In the genomic region with DNA sequence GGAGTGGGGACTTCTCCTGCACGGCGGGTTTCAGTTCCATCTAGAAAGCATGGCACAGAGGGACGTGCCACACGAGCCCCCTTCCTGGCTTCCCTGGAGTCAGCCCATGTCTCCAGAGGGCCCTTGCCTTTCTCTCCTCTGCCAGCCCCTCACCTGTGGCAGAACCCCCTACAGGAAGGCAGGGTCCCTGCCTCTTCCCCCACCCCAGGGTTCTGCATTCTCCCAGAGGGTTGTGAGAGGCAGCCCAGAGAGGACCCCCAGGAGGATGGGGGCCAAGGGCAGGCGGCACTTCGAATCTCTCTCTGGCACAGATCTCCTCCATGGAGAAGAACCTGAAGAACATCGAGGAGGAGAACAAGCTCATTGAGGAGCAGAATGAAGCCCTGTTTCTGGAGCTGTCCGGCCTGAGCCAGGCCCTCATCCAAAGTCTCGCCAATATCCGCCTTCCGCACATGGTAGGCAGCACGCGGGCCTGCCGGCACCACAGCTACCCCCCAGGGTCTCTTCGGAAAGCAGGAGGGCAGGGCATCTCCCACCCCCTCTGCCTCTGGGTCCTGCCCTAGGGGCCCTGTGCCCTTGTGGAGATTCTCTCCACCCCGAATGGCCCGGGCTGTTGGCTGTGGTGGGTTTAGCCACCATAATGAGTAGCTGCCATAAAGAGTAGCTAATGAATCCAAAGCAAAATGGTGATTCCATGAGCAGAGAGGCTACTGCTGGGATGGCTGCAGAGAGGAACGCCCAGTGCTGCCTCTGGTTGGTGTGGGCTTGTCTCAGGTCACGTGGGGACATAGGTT, we compare ENCODE assay signal across 15 cellular contexts.
"Had no signal": no experiment of that assay in that cellular context is flagged by ENCODE, and none has a peak within 500 bp of the region (broad histone marks: within the 10 kb centered on the region; RNA-seq: fewer than 3 reads in every experiment).

No MANE protein-coding gene starts in this region.

- H3K27me3 ChIP-seq: body of pancreas, SJSA1 had no signal

- H3K27ac Mint-ChIP-seq: activated naive CD4-positive, alpha-beta T cell treated with anti-CD3 and anti-CD28 coated beads, Interleukin-2, amount 10 ng/mL, durations not matched to agents 7 days and 5 days; T-helper 2 cell treated with Interferon-gamma antibody and Interleukin-4, amounts not matched to agents 5 μg/mL and 100 μg/mL, for 36 hours had no signal

- H3K36me3 Mint-ChIP-seq: activated naive CD4-positive, alpha-beta T cell treated with anti-CD3 and anti-CD28 coated beads, Interleukin-2, amount 10 ng/mL, durations not matched to agents 7 days and 5 days; naive thymus-derived CD8-positive, alpha-beta T cell had no signal

- H3K4me1 Mint-ChIP-seq: activated naive CD4-positive, alpha-beta T cell treated with anti-CD3 and anti-CD28 coated beads, Interleukin-2, amount 10 ng/mL, durations not matched to agents 7 days and 5 days; central memory CD8-positive, alpha-beta T cell had no signal

- DNase-seq: activated CD4-positive, alpha-beta T cell treated with anti-CD3 and anti-CD28 coated beads, Interleukin-2, amount 50 U/mL, for 4 hours; activated CD4-positive, CD25-positive, alpha-beta regulatory T cell treated with anti-CD3 and anti-CD28 coated beads, Interleukin-2, amount 50 U/mL, for 72 hours; activated naive CD4-positive, alpha-beta T cell treated with anti-CD3 and anti-CD28 coated beads, Interleukin-2, amount 10 ng/mL, durations not matched to agents 7 days and 5 days; body of pancreas; effector memory CD4-positive, alpha-beta T cell; kidney glomerular epithelial cell; mucosa of descending colon; stimulated activated CD4-positive, alpha-beta T cell treated with anti-CD3 and anti-CD28 coated beads, Interleukin-4, amount 100 ng/mL, for 4 hours; SW 1271; transverse colon had no signal

- H3K4me3 Mint-ChIP-seq: activated naive CD4-positive, alpha-beta T cell treated with anti-CD3 and anti-CD28 coated beads, Interleukin-2, amount 10 ng/mL, durations not matched to agents 7 days and 5 days; central memory CD8-positive, alpha-beta T cell; naive thymus-derived CD8-positive, alpha-beta T cell; T-helper 2 cell treated with Interferon-gamma antibody and Interleukin-4, amounts not matched to agents 5 μg/mL and 100 μg/mL, for 36 hours had no signal

- H3K36me3 ChIP-seq: SJSA1, transverse colon had no signal

- H3K27ac ChIP-seq: body of pancreas, epithelial cell of prostate, SJSA1, transverse colon had no signal

- H3K4me1 ChIP-seq: body of pancreas, SJSA1, transverse colon had no signal

- H3K9me3 Mint-ChIP-seq: activated naive CD4-positive, alpha-beta T cell treated with anti-CD3 and anti-CD28 coated beads, Interleukin-2, amount 10 ng/mL, durations not matched to agents 7 days and 5 days; central memory CD8-positive, alpha-beta T cell; naive thymus-derived CD8-positive, alpha-beta T cell; T-helper 2 cell treated with Interferon-gamma antibody and Interleukin-4, amounts not matched to agents 5 μg/mL and 100 μg/mL, for 36 hours had no signal

- H3K4me3 ChIP-seq: body of pancreas, mucosa of descending colon, SJSA1, transverse colon had no signal

- H3K9me3 ChIP-seq: body of pancreas, mucosa of descending colon, SJSA1, transverse colon had no signal

- ATAC-seq: body of pancreas; mucosa of descending colon; naive thymus-derived CD8-positive, alpha-beta T cell had no signal
